Comparison of ENCODE assay signal across 1 cellular context in the genomic region with DNA sequence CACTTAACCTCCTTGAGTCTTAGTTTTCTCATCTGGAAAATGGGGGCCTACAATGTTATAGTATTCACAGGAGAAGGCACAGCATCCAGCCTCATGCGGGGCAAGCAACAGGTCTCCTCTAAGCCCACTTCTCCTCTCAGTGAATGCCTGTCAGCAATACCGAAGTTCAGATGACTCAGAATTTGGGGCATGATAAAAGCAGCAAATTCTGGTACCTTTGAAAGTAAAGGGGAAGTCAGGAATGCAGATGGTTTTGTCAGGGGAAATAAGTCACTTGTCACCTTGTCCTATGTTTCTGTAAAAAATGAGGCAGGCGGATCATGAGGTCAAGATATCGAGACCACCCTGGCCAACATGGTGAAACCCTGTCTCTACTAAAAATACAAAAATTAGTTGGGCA.
TF ChIP-seq lines count a peak whose summit lies in the region.

No MANE protein-coding gene starts in this region.

TF ChIP-seq in GM23338, 12 proteins besides CTCF, POLR2A, EP300 and RAD21 (continued from another document):
- TF ChIP-seq, protein P1, sequence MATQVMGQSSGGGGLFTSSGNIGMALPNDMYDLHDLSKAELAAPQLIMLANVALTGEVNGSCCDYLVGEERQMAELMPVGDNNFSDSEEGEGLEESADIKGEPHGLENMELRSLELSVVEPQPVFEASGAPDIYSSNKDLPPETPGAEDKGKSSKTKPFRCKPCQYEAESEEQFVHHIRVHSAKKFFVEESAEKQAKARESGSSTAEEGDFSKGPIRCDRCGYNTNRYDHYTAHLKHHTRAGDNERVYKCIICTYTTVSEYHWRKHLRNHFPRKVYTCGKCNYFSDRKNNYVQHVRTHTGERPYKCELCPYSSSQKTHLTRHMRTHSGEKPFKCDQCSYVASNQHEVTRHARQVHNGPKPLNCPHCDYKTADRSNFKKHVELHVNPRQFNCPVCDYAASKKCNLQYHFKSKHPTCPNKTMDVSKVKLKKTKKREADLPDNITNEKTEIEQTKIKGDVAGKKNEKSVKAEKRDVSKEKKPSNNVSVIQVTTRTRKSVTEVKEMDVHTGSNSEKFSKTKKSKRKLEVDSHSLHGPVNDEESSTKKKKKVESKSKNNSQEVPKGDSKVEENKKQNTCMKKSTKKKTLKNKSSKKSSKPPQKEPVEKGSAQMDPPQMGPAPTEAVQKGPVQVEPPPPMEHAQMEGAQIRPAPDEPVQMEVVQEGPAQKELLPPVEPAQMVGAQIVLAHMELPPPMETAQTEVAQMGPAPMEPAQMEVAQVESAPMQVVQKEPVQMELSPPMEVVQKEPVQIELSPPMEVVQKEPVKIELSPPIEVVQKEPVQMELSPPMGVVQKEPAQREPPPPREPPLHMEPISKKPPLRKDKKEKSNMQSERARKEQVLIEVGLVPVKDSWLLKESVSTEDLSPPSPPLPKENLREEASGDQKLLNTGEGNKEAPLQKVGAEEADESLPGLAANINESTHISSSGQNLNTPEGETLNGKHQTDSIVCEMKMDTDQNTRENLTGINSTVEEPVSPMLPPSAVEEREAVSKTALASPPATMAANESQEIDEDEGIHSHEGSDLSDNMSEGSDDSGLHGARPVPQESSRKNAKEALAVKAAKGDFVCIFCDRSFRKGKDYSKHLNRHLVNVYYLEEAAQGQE (IDR thresholded peaks at IDR 0.05; ENCODE audit: unreplicated experiment) = no peak
- TF ChIP-seq EZH2phosphoT487 (IDR thresholded peaks at IDR 0.05; ENCODE audit: unreplicated experiment) = no peak
TF ChIP-seq in GM23338: peak in this region for 0.
